ENCODE assay signal across 19 cellular contexts in genomic region chr7:39664057-39664456, GRCh38.
"Had no signal": no experiment of that assay in that cellular context is flagged by ENCODE, and none has a peak within 500 bp of the region (broad histone marks: within the 10 kb centered on the region; RNA-seq: fewer than 3 reads in every experiment).

No MANE protein-coding gene starts in this region.

- H3K9me3 ChIP-seq: ascending aorta, esophagus muscularis mucosa, gastroesophageal sphincter, right lobe of liver, transverse colon had no signal

- H3K27me3 Mint-ChIP-seq: activated CD4-positive, alpha-beta memory T cell treated with anti-CD3 and anti-CD28 coated beads, Interleukin-2, amount 10 ng/mL, durations not matched to agents 7 days and 5 days; activated CD4-positive, alpha-beta T cell treated with anti-CD3 and anti-CD28 coated beads, Interleukin-2, amount 10 ng/mL, durations not matched to agents 24 days and 14 days; activated CD8-positive, alpha-beta memory T cell treated with anti-CD3 and anti-CD28 coated beads, Interleukin-2, amount 10 ng/mL, durations not matched to agents 7 days and 5 days; stimulated activated memory B cell treated with anti-CD40 and anti-IgM and Interleukin-4, amounts not matched to agents 10 μg/mL and 1 μg/mL and 100 μg/mL, for 72 hours had no signal

- H3K27ac Mint-ChIP-seq: activated CD4-positive, alpha-beta memory T cell treated with anti-CD3 and anti-CD28 coated beads, Interleukin-2, amount 10 ng/mL, durations not matched to agents 7 days and 5 days; activated CD4-positive, alpha-beta T cell treated with anti-CD3 and anti-CD28 coated beads, Interleukin-2, amount 10 ng/mL, durations not matched to agents 24 days and 14 days; activated CD8-positive, alpha-beta memory T cell treated with anti-CD3 and anti-CD28 coated beads, Interleukin-2, amount 10 ng/mL, durations not matched to agents 7 days and 5 days; activated naive CD4-positive, alpha-beta T cell treated with anti-CD3 and anti-CD28 coated beads, Interleukin-2, amount 50 U/mL, for 72 hours; nephron; stimulated activated memory B cell treated with anti-CD40 and anti-IgM and Interleukin-4, amounts not matched to agents 10 μg/mL and 1 μg/mL and 100 μg/mL, for 72 hours had no signal

- H3K4me1 Mint-ChIP-seq: activated CD8-positive, alpha-beta memory T cell treated with anti-CD3 and anti-CD28 coated beads, Interleukin-2, amount 10 ng/mL, durations not matched to agents 7 days and 5 days had no signal

- H3K4me1 ChIP-seq: ascending aorta, right lobe of liver had no signal

- H3K27ac ChIP-seq: ascending aorta, brain microvascular endothelial cell, esophagus muscularis mucosa, gastroesophageal sphincter, heart left ventricle, right lobe of liver, skin epidermis, stomach, transverse colon had no signal

- H3K4me3 ChIP-seq: ascending aorta, esophagus muscularis mucosa, gastroesophageal sphincter, heart left ventricle, right lobe of liver, skin epidermis, stomach, transverse colon had no signal

- ATAC-seq: activated CD8-positive, alpha-beta memory T cell treated with anti-CD3 and anti-CD28 coated beads, Interleukin-2, amount 10 ng/mL, durations not matched to agents 7 days and 5 days; activated naive CD4-positive, alpha-beta T cell treated with anti-CD3 and anti-CD28 coated beads, Interleukin-2, amount 50 U/mL, for 72 hours; gastroesophageal sphincter; heart left ventricle; right lobe of liver; stimulated activated memory B cell treated with anti-CD40 and anti-IgM and Interleukin-4, amounts not matched to agents 10 μg/mL and 1 μg/mL and 100 μg/mL, for 72 hours had no signal

- H3K4me3 Mint-ChIP-seq: activated CD4-positive, alpha-beta memory T cell treated with anti-CD3 and anti-CD28 coated beads, Interleukin-2, amount 10 ng/mL, durations not matched to agents 7 days and 5 days; activated CD4-positive, alpha-beta T cell treated with anti-CD3 and anti-CD28 coated beads, Interleukin-2, amount 10 ng/mL, durations not matched to agents 24 days and 14 days; activated CD8-positive, alpha-beta memory T cell treated with anti-CD3 and anti-CD28 coated beads, Interleukin-2, amount 10 ng/mL, durations not matched to agents 7 days and 5 days; nephron; stimulated activated memory B cell treated with anti-CD40 and anti-IgM and Interleukin-4, amounts not matched to agents 10 μg/mL and 1 μg/mL and 100 μg/mL, for 72 hours had no signal

- H3K27me3 ChIP-seq: ascending aorta, brain microvascular endothelial cell, esophagus muscularis mucosa, gastroesophageal sphincter, heart left ventricle, right lobe of liver, stomach, transverse colon had no signal

- DNase-seq: activated CD4-positive, alpha-beta memory T cell treated with anti-CD3 and anti-CD28 coated beads, Interleukin-2, amount 10 ng/mL, durations not matched to agents 7 days and 5 days; activated CD4-positive, alpha-beta T cell treated with anti-CD3 and anti-CD28 coated beads, Interleukin-2, amount 10 ng/mL, durations not matched to agents 24 days and 14 days; activated CD8-positive, alpha-beta memory T cell treated with anti-CD3 and anti-CD28 coated beads, Interleukin-2, amount 10 ng/mL, durations not matched to agents 7 days and 5 days; activated gamma-delta T cell treated with Interleukin-2 at 50 U/mL for 16 hours; brain microvascular endothelial cell; central memory CD4-positive, alpha-beta T cell; dermis blood vessel endothelial cell; effector CD8-positive, alpha-beta T cell; heart left ventricle; right lobe of liver; stomach; transverse colon had no signal

- H3K36me3 ChIP-seq: ascending aorta, gastroesophageal sphincter, heart left ventricle, right lobe of liver, transverse colon had no signal
